ENCODE assay signal across 8 cellular contexts in the genomic region with DNA sequence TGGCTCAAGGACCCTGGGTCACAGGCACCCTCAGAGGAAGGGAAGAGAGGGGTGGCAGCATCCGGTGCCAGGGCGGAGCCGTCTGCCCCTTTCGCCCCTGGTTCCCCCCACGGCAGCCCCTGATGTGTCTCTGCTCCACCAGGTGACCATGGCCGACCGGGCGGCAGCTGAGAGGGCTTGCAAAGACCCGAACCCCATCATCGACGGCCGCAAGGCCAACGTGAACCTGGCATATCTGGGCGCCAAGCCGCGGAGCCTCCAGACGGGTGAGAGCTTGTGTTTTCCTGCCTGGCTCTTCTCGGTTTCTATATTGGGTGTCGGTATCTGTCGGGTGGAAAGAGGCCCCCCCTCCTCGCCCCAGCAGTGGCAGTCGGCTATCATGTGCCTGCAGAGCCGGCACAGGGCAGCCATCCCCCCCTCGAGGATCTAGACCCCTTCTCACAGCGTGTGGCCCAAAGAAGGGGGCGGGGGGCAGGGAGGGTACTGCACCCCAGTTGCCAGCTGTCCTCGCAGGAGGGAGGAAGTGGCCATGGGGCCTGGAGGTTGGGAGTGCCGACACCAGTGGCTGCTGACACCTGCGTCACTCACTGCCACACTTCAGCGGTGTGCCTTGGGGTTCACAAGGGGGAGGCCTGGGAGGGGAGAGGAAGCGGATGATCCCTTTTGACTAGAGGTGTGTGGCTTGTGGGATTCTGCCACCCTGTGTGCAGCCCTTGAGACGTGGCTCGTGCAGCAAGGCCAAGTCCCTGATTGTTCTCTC. TPM values are rescaled to one million over a fixed set of nuclear protein-coding genes. Genes with fewer than 3 reads are reported as not detected.
DNase-seq lines count a peak whose midpoint lies in the region; ATAC-seq and TF ChIP-seq lines count a peak whose summit lies in the region.

No MANE protein-coding gene starts in this region.

- H3K4me1 ChIP-seq in CD4-positive, CD25-positive, alpha-beta regulatory T cell (ENCODE audit: control insufficient read depth, insufficient read depth, low read length, poor library complexity, severe bottlenecking), result peaks cover 75% of the 10 kb centered on the region
- peaks cover 61 to 83% (median 78%) of the 10 kb centered on the region in 4 donors for H3K4me1 ChIP-seq in stomach

- peaks cover 0 to 2% (median 0%) of the 10 kb centered on the region in 7 donors for H3K9me3 Mint-ChIP-seq in CD4-positive, CD25-positive, alpha-beta regulatory T cell
- H3K9me3 Mint-ChIP-seq in activated CD4-positive, alpha-beta T cell treated with anti-CD3 and anti-CD28 coated beads, Interleukin-2, amount 10 ng/mL, durations not matched to agents 7 days and 5 days, result no peaks in the 10 kb centered on the region
- H3K9me3 Mint-ChIP-seq in naive B cell, result no peaks in the 10 kb centered on the region

- H3K27ac ChIP-seq in CD4-positive, CD25-positive, alpha-beta regulatory T cell (ENCODE audit: insufficient read depth, low read length, poor library complexity, severe bottlenecking), result peak overlapping the region; percentile 94
- H3K27ac ChIP-seq in stomach, result peak overlapping the region; percentile 59 to 92 (median 84)

- peaks cover 45% of the 10 kb centered on the region for H3K36me3 Mint-ChIP-seq in CD4-positive, CD25-positive, alpha-beta regulatory T cell
- peaks cover 50% of the 10 kb centered on the region for H3K36me3 Mint-ChIP-seq in activated CD4-positive, alpha-beta T cell treated with anti-CD3 and anti-CD28 coated beads, Interleukin-2, amount 10 ng/mL, durations not matched to agents 7 days and 5 days (ENCODE audit: low read depth)
- peaks cover 7 to 17% of the 10 kb centered on the region in 2 donors for H3K36me3 Mint-ChIP-seq in naive B cell

- WGBS in stomach, 5 donors, result 36 to 46% (median 45%) methylated on average over 8 to 33 of the region's 33 CpGs

- H3K27me3 Mint-ChIP-seq in CD4-positive, CD25-positive, alpha-beta regulatory T cell, result peaks cover 8% of the 10 kb centered on the region
- H3K27me3 Mint-ChIP-seq in activated CD4-positive, alpha-beta T cell treated with anti-CD3 and anti-CD28 coated beads, Interleukin-2, amount 10 ng/mL, durations not matched to agents 7 days and 5 days, result no peaks in the 10 kb centered on the region
- no peaks in the 10 kb centered on the region for H3K27me3 Mint-ChIP-seq in naive B cell

- H3K36me3 ChIP-seq in CD4-positive, CD25-positive, alpha-beta regulatory T cell (ENCODE audit: control insufficient read depth, insufficient read depth, low read length), result peaks cover 45% of the 10 kb centered on the region
- peaks cover 9 to 49% (median 29%) of the 10 kb centered on the region in 4 donors for H3K36me3 ChIP-seq in stomach

- no peak for TF ChIP-seq CTCF in stomach (IDR thresholded peaks at IDR 0.05)

- POLR2A ChIA-PET in activated CD4-positive, alpha-beta T cell treated with anti-CD3 and anti-CD28 coated beads, Interleukin-2, amount 10 ng/mL, durations not matched to agents 7 days and 5 days (lab: Charles Lee), result interaction anchor here (0.6 to 0.8 kb wide), 2 partner anchors 10 to 142 kb away, joined by 3 to 5 read pairs; no protein-coding TSS in a partner anchor

- H3K4me1 Mint-ChIP-seq in CD4-positive, CD25-positive, alpha-beta regulatory T cell, result peaks cover 5 to 66% (median 42%) of the 10 kb centered on the region in 4 donors
- H3K4me1 Mint-ChIP-seq in activated CD4-positive, alpha-beta T cell treated with anti-CD3 and anti-CD28 coated beads, Interleukin-2, amount 10 ng/mL, durations not matched to agents 7 days and 5 days, result peaks cover 65% of the 10 kb centered on the region
- H3K4me1 Mint-ChIP-seq in naive B cell, result peaks cover 53 to 72% (median 64%) of the 10 kb centered on the region in 3 donors

- peak; percentile 79 to 92 (median 92) for DNase-seq in CD4-positive, CD25-positive, alpha-beta regulatory T cell
- peak; percentile 92 for DNase-seq in activated CD4-positive, alpha-beta T cell treated with anti-CD3 and anti-CD28 coated beads, Interleukin-2, amount 10 ng/mL, durations not matched to agents 7 days and 5 days
- peak; percentile 84 for DNase-seq in effector CD4-positive, alpha-beta T cell
- DNase-seq in naive B cell (peak; percentile 87), stomach (peak; percentile 60), AG20443 (ENCODE audit: low spot score) (no peak), GOT3 (lab: John Stamatoyannopoulos, UW) (no peak)

- intact Hi-C loops in stomach (cut with DNase I; ENCODE audit: low total_unique reads), result no loop called here

- no peaks in the 10 kb centered on the region for H3K9me3 ChIP-seq in CD4-positive, CD25-positive, alpha-beta regulatory T cell (ENCODE audit: control insufficient read depth in 2 of 2, low read length in 2 of 2)
- no peaks in the 10 kb centered on the region for H3K9me3 ChIP-seq in stomach

- peak; percentile 58 to 60 for ATAC-seq in CD4-positive, CD25-positive, alpha-beta regulatory T cell (ENCODE audit: low read depth in 2 of 2)
- ATAC-seq in HG03457 (IDR thresholded peaks at IDR 0.05; ENCODE audit: unreplicated experiment), result peak; percentile 22
- ATAC-seq in naive B cell (ENCODE audit: low read depth in 2 of 2), result peak; percentile 34 to 35

- no peaks in the 10 kb centered on the region for H3K27me3 ChIP-seq in CD4-positive, CD25-positive, alpha-beta regulatory T cell (ENCODE audit: control insufficient read depth, insufficient read depth, low read length)
- H3K27me3 ChIP-seq in stomach, result no peaks in the 10 kb centered on the region

- H3K27ac Mint-ChIP-seq in CD4-positive, CD25-positive, alpha-beta regulatory T cell, result peak overlapping the region; percentile 98 to 100 (median 99)
- peak overlapping the region; percentile 86 for H3K27ac Mint-ChIP-seq in activated CD4-positive, alpha-beta T cell treated with anti-CD3 and anti-CD28 coated beads, Interleukin-2, amount 10 ng/mL, durations not matched to agents 7 days and 5 days
- H3K27ac Mint-ChIP-seq in naive B cell, result peak overlapping the region; percentile 98 to 100 (median 100)

- no peak for TF ChIP-seq EP300 in stomach (IDR thresholded peaks at IDR 0.05)

- TF ChIP-seq POLR2A in stomach (IDR thresholded peaks at IDR 0.05), result no peak

- H3K4me3 ChIP-seq in CD4-positive, CD25-positive, alpha-beta regulatory T cell (ENCODE audit: low read depth, low read length), result peak overlapping the region; percentile 92
- H3K4me3 ChIP-seq in stomach, result peak overlapping the region; percentile 70 to 94 (median 83)

- peak overlapping the region; percentile 91 to 99 (median 96) for H3K4me3 Mint-ChIP-seq in CD4-positive, CD25-positive, alpha-beta regulatory T cell
- peak overlapping the region; percentile 90 for H3K4me3 Mint-ChIP-seq in activated CD4-positive, alpha-beta T cell treated with anti-CD3 and anti-CD28 coated beads, Interleukin-2, amount 10 ng/mL, durations not matched to agents 7 days and 5 days
- peak overlapping the region; percentile 82 to 98 (median 95) for H3K4me3 Mint-ChIP-seq in naive B cell

- CTCF ChIA-PET in activated CD4-positive, alpha-beta T cell treated with anti-CD3 and anti-CD28 coated beads, Interleukin-2, amount 10 ng/mL, durations not matched to agents 7 days and 5 days (lab: Charles Lee), result interaction anchor here (0.5 to 1.2 kb wide), 2 partner anchors 10 kb away, joined by 3 read pairs; no protein-coding TSS in a partner anchor

RNA-seq across cellular contexts. Expression of gene RBM38, which starts 1.5 kb away (rescaled TPM):
- total RNA-seq in CD4-positive, CD25-positive, alpha-beta regulatory T cell, result 322 TPM
- polyA plus RNA-seq in CD4-positive, CD25-positive, alpha-beta regulatory T cell, result 100 to 1,000 TPM in 2 of 4 donors, 10 to 100 TPM in 2; 71.9 to 163 (median 102) TPM
- 10 to 100 TPM; 97.3 to 98.8 TPM for total RNA-seq in activated CD4-positive, alpha-beta T cell treated with anti-CD3 and anti-CD28 coated beads, Interleukin-2, amount 10 ng/mL, durations not matched to agents 7 days and 5 days
- polyA plus RNA-seq in naive B cell (ENCODE audit: low read depth in 6 of 6) (100 to 1,000 TPM in 5 of 6 donors, 10 to 100 TPM in 1; 80.1 to 189 (median 157) TPM), stomach (10 to 100 TPM; 15.8 to 25.2 (median 17.0) TPM)
- total RNA-seq in stomach, result 10 to 100 TPM in 4 of 5 donors, 1 to 10 TPM in 1; 5.3 to 37.8 (median 13.6) TPM

RNA-seq across cellular contexts. Expression of gene RAE1, which starts 41.6 kb away (rescaled TPM):
- 33.0 TPM for total RNA-seq in CD4-positive, CD25-positive, alpha-beta regulatory T cell
- polyA plus RNA-seq in CD4-positive, CD25-positive, alpha-beta regulatory T cell, result 10 to 100 TPM; 34.5 to 52.1 (median 42.8) TPM
- total RNA-seq in activated CD4-positive, alpha-beta T cell treated with anti-CD3 and anti-CD28 coated beads, Interleukin-2, amount 10 ng/mL, durations not matched to agents 7 days and 5 days, result 10 to 100 TPM; 37.5 to 37.9 TPM
- polyA plus RNA-seq in naive B cell (ENCODE audit: low read depth in 6 of 6) (10 to 100 TPM; 31.1 to 55.1 (median 39.8) TPM), stomach (10 to 100 TPM; 11.3 to 14.2 (median 12.1) TPM)
- 10 to 100 TPM in 4 of 5 donors, 1 to 10 TPM in 1; 6.4 to 65.6 (median 16.7) TPM for total RNA-seq in stomach

Comparison
In these comparisons a context has a peak if more than half of its experiments do, and no peak if none do; other contexts are left out.
1. DNase-seq: peak in CD4-positive, CD25-positive, alpha-beta regulatory T cell (3 of 3), activated CD4-positive, alpha-beta T cell treated with anti-CD3 and anti-CD28 coated beads, Interleukin-2, amount 10 ng/mL, durations not matched to agents 7 days and 5 days (single experiment), effector CD4-positive, alpha-beta T cell (single experiment), naive B cell (single experiment) and stomach (single experiment); none in AG20443 (single experiment) and GOT3 (single experiment).
2. Peak in every context shown above with its lines, with median percentiles within 50 percentile points of each other: ATAC-seq, H3K27ac Mint-ChIP-seq and H3K4me3 Mint-ChIP-seq.